In the genomic region with DNA sequence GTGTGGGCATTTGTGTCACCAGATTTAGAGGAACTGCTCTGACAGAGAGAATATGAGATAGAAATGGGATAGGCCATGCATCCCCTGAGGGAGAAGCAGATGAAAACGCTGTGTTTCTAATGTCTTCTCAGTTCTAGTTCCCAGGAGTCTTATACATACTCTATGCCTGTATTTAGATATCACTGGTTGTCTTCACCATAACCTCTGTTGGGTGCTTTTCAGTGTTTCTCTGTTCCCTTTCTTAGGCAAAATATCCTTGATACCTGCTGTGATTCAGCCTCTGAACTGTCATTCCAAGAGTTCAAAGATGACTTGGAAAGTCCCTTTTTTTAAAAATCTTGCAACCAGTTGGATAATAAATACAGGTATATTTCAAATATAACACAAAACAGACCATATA, we compare ENCODE assay signal across 14 cellular contexts.
DNase-seq lines count a peak whose midpoint lies in the region; ATAC-seq, FAIRE-seq and TF ChIP-seq lines count a peak whose summit lies in the region.
"Had no signal": no experiment of that assay in that cellular context is flagged by ENCODE, and none has a peak within 500 bp of the region (broad histone marks: within the 10 kb centered on the region; RNA-seq: fewer than 3 reads in every experiment).

No MANE protein-coding gene starts in this region.

- 56 to 94% methylated on average over 1 of the region's 1 CpG for WGBS in transverse colon (ENCODE audit: low coverage in 1 of 2), 2 donors

- no peak for DNase-seq in D721Med (ENCODE audit: insufficient read length, low spot score)
- no peak for DNase-seq in transverse colon
- no peak for DNase-seq in NAMALWA (ENCODE audit: low spot score)
- no peak for DNase-seq in amygdala (lab: John Stamatoyannopoulos, UW)
- no peak for DNase-seq in iPS-NIHi7 (ENCODE audit: extremely low spot score)
- DNase-seq: adrenal gland, dermis blood vessel endothelial cell, foreskin fibroblast, NCI-H1436 treated with DMSO at 0.1 percent for 48 hours, spleen had no signal

- H3K4me3 ChIP-seq in transverse colon = no peak overlapping the region
- H3K4me3 ChIP-seq: adrenal gland, neural progenitor cell, spleen had no signal

- TF ChIP-seq CTCF in D721Med (IDR thresholded peaks at IDR 0.05; ENCODE audit: insufficient read depth, missing control alignments) (no peak), transverse colon (IDR thresholded peaks at IDR 0.05) (no peak)

- no peaks in the 10 kb centered on the region for H3K36me3 ChIP-seq in transverse colon
- H3K36me3 ChIP-seq: adrenal gland, neural progenitor cell, spleen had no signal

- TF ChIP-seq POLR2A in transverse colon (IDR thresholded peaks at IDR 0.05) = no peak

- no peaks in the 10 kb centered on the region for H3K4me1 ChIP-seq in transverse colon
- H3K4me1 ChIP-seq: adrenal gland, neural progenitor cell had no signal

- no peaks in the 10 kb centered on the region for H3K27me3 ChIP-seq in transverse colon
- H3K27me3 ChIP-seq: adrenal gland, neural progenitor cell, spleen had no signal

- no peak for TF ChIP-seq EP300 in transverse colon (IDR thresholded peaks at IDR 0.05; ENCODE audit: low read depth)

- FAIRE-seq in D721Med (lab: Jason Lieb, UNC) = peak; percentile 53

- H3K27ac ChIP-seq in transverse colon = no peak overlapping the region
- H3K27ac ChIP-seq: adrenal gland, neural progenitor cell had no signal

- H3K9me3 ChIP-seq in transverse colon = no peaks in the 10 kb centered on the region
- H3K9me3 ChIP-seq: adrenal gland, spleen had no signal

- in situ Hi-C loops in transverse colon (cut with MboI; ENCODE audit: low pct_ligation_motif_present in 1 of 4, low pct_unique_long_range_greater_than_20kb in 1 of 4, low sequenced_read_pairs in 3 of 4) = no loop called here

- intact Hi-C loops in transverse colon (cut with DNase I; ENCODE audit: low total_unique reads) = no loop called here

- ATAC-seq in GM19025 (IDR thresholded peaks at IDR 0.05; ENCODE audit: low read depth, unreplicated experiment) = peak; percentile 60
- peak; percentile 89 for ATAC-seq in HG02610 (IDR thresholded peaks at IDR 0.05; ENCODE audit: unreplicated experiment)
- ATAC-seq in HG03432 (IDR thresholded peaks at IDR 0.05; ENCODE audit: unreplicated experiment) = peak; percentile 79
